Comparison of ENCODE assay signal across 1 cellular context in genomic region chr6:111307275-111307858, GRCh38.
A peak's percentile ranks its signal among the peaks of the same experiment; 100 is the strongest.
TF ChIP-seq lines count a peak whose summit lies in the region.

No MANE protein-coding gene starts in this region.

TF ChIP-seq in HepG2, 621 proteins besides CTCF, POLR2A, EP300 and RAD21 (continued from another document):
- TF ChIP-seq ZMAT5 (CRISPR knock-in tag; IDR thresholded peaks at IDR 0.05; ENCODE audit: borderline replicate concordance, low read depth) (no peak), ZBTB33 (CRISPR knock-in tag; IDR thresholded peaks at IDR 0.05) (peak; percentile 59; the same call in 1 of the 2 replicates), RBM22 (optimal IDR thresholded peaks at IDR 0.05; ENCODE audit: low read length) (peak; percentile 86), ZSCAN21 (CRISPR knock-in tag; IDR thresholded peaks at IDR 0.05; ENCODE audit: borderline replicate concordance) (no peak)
